ENCODE assay signal across 17 cellular contexts in genomic region chr15:95041297-95041696, GRCh38.
DNase-seq lines count a peak whose midpoint lies in the region; ATAC-seq and TF ChIP-seq lines count a peak whose summit lies in the region.
"Had no signal": no experiment of that assay in that cellular context is flagged by ENCODE, and none has a peak within 500 bp of the region (broad histone marks: within the 10 kb centered on the region; RNA-seq: fewer than 3 reads in every experiment).

No MANE protein-coding gene starts in this region.

- intact Hi-C loops in transverse colon (cut with DNase I; ENCODE audit: low total_unique reads): no loop called here

- no peaks in the 10 kb centered on the region for H3F3A ChIP-seq in GM23248 (ENCODE audit: insufficient read depth)

- no peak for ATAC-seq in activated T-cell treated with anti-CD3 and anti-CD28 coated beads, Interleukin-2, amount 50 U/mL, for 72 hours (replicated peaks in 1 of 2)

- no peak overlapping the region for H2AFZ ChIP-seq in GM23248

- no peaks in the 10 kb centered on the region for H3K27me3 Mint-ChIP-seq in activated T-cell treated with anti-CD3 and anti-CD28 coated beads, Interleukin-2, amount 50 U/mL, for 72 hours (ENCODE audit: low read depth)
- H3K27me3 Mint-ChIP-seq: B cell; CD4-positive, alpha-beta memory T cell; IgD-negative memory B cell had no signal

- H3K9me3 Mint-ChIP-seq in activated T-cell treated with anti-CD3 and anti-CD28 coated beads, Interleukin-2, amount 50 U/mL, for 72 hours: peaks cover 2% of the 10 kb centered on the region in 2 donors

- DNase-seq in GM23248: peak; percentile 11
- peak; percentile 41 for DNase-seq in SK-MEL-5 (ENCODE audit: low read depth, low spot score)
- DNase-seq in fibroblast of mammary gland (ENCODE audit: low read depth): peak; percentile 63
- DNase-seq in activated T-cell treated with anti-CD3 and anti-CD28 coated beads, Interleukin-2, amount 50 U/mL, for 72 hours: no peak
- no peak for DNase-seq in stimulated activated CD4-positive, alpha-beta T cell treated with anti-CD3 and anti-CD28 coated beads, Interleukin-4, amount 100 ng/mL, for 24 hours
- no peak for DNase-seq in transverse colon
- no peak for DNase-seq in glomerular visceral epithelial cell (ENCODE audit: extremely low spot score)
- DNase-seq: C1 segment of cervical spinal cord; CD4-positive, alpha-beta memory T cell; COR-L47; DMS153; DND-41; GF-D8; GOT3; H9 had no signal

- H3K9ac ChIP-seq in GM23248: no peak overlapping the region

- no peaks in the 10 kb centered on the region for H3K9me2 ChIP-seq in GM23248 (ENCODE audit: insufficient read depth)

- H3K9me3 ChIP-seq in GM23248 (ENCODE audit: low read depth) (no peaks in the 10 kb centered on the region), transverse colon (no peaks in the 10 kb centered on the region)

- no peak overlapping the region for H3K4me3 ChIP-seq in GM23248
- H3K4me3 ChIP-seq in fibroblast of mammary gland (ENCODE audit: control insufficient read depth, low read depth, low read length): no peak overlapping the region
- no peak overlapping the region for H3K4me3 ChIP-seq in transverse colon

- H3K4me1 Mint-ChIP-seq in activated T-cell treated with anti-CD3 and anti-CD28 coated beads, Interleukin-2, amount 50 U/mL, for 72 hours (ENCODE audit: low read depth): no peaks in the 10 kb centered on the region
- H3K4me1 Mint-ChIP-seq: B cell; CD4-positive, alpha-beta memory T cell; IgD-negative memory B cell had no signal

- no peaks in the 10 kb centered on the region for H3K4me1 ChIP-seq in GM23248 (ENCODE audit: insufficient read depth)
- no peaks in the 10 kb centered on the region for H3K4me1 ChIP-seq in transverse colon

- no peak for TF ChIP-seq CTCF in fibroblast of mammary gland (conservative IDR thresholded peaks at IDR 0.05; ENCODE audit: control insufficient read depth, insufficient read depth, low read depth, low read length)
- no peak for TF ChIP-seq CTCF in transverse colon (IDR thresholded peaks at IDR 0.05)

- H3K36me3 ChIP-seq in GM23248 (ENCODE audit: low read depth): no peaks in the 10 kb centered on the region
- no peaks in the 10 kb centered on the region for H3K36me3 ChIP-seq in transverse colon

- WGBS in GM23248 (ENCODE audit: low coverage in 1 of 2, low lambda C conversion rate in 2 of 2, missing lambda C conversion rate in 2 of 2), 2 experiments: 84 to 96% methylated on average over 1 of the region's 1 CpG
- WGBS in transverse colon (ENCODE audit: low coverage in 1 of 2), 2 donors: 92% methylated on average over 1 of the region's 1 CpG

- no peaks in the 10 kb centered on the region for H3K36me3 Mint-ChIP-seq in activated T-cell treated with anti-CD3 and anti-CD28 coated beads, Interleukin-2, amount 50 U/mL, for 72 hours (ENCODE audit: insufficient read depth in 2 of 2)
- H3K36me3 Mint-ChIP-seq: CD4-positive, alpha-beta memory T cell; IgD-negative memory B cell had no signal

- in situ Hi-C loops in GM23248 (cut with MboI) (no loop called here), SK-MEL-5 (cut with HindIII; ENCODE audit: low pct_unique_long_range_greater_than_20kb, low sequenced_read_pairs) (no loop called here), transverse colon (cut with MboI; ENCODE audit: low pct_ligation_motif_present in 1 of 4, low pct_unique_long_range_greater_than_20kb in 1 of 4, low sequenced_read_pairs in 3 of 4) (no loop called here)

- H3K27me3 ChIP-seq in GM23248 (replicated peaks; ENCODE audit: insufficient read depth) (no peaks in the 10 kb centered on the region), transverse colon (no peaks in the 10 kb centered on the region)

- H3K4me2 ChIP-seq in GM23248 (ENCODE audit: unreplicated experiment): no peak overlapping the region

- H4K20me1 ChIP-seq in GM23248 (ENCODE audit: insufficient read depth): no peaks in the 10 kb centered on the region

- no peaks in the 10 kb centered on the region for H3K79me2 ChIP-seq in GM23248 (ENCODE audit: insufficient read depth)

- TF ChIP-seq POLR2A in transverse colon (IDR thresholded peaks at IDR 0.05): no peak

- no peak overlapping the region for H3K27ac ChIP-seq in GM23248
- H3K27ac ChIP-seq in transverse colon: no peak overlapping the region

- no peak for TF ChIP-seq EP300 in transverse colon (IDR thresholded peaks at IDR 0.05; ENCODE audit: low read depth)

- no peak overlapping the region for H3K4me3 Mint-ChIP-seq in activated T-cell treated with anti-CD3 and anti-CD28 coated beads, Interleukin-2, amount 50 U/mL, for 72 hours
- H3K4me3 Mint-ChIP-seq: B cell; CD4-positive, alpha-beta memory T cell; H9; IgD-negative memory B cell had no signal

- no peak overlapping the region for H3K27ac Mint-ChIP-seq in activated T-cell treated with anti-CD3 and anti-CD28 coated beads, Interleukin-2, amount 50 U/mL, for 72 hours
- H3K27ac Mint-ChIP-seq: B cell; CD4-positive, alpha-beta memory T cell; H9; IgD-negative memory B cell had no signal

Comparison
In these comparisons a context has a peak if more than half of its experiments do, and no peak if none do; other contexts are left out.
1. DNase-seq: peak in GM23248 (single experiment), SK-MEL-5 (single experiment) and fibroblast of mammary gland (single experiment); none in activated T-cell treated with anti-CD3 and anti-CD28 coated beads, Interleukin-2, amount 50 U/mL, for 72 hours (0 of 2), stimulated activated CD4-positive, alpha-beta T cell treated with anti-CD3 and anti-CD28 coated beads, Interleukin-4, amount 100 ng/mL, for 24 hours (single experiment), transverse colon (single experiment) and glomerular visceral epithelial cell (single experiment).